ENCODE assay signal across 9 cellular contexts in the genomic region with DNA sequence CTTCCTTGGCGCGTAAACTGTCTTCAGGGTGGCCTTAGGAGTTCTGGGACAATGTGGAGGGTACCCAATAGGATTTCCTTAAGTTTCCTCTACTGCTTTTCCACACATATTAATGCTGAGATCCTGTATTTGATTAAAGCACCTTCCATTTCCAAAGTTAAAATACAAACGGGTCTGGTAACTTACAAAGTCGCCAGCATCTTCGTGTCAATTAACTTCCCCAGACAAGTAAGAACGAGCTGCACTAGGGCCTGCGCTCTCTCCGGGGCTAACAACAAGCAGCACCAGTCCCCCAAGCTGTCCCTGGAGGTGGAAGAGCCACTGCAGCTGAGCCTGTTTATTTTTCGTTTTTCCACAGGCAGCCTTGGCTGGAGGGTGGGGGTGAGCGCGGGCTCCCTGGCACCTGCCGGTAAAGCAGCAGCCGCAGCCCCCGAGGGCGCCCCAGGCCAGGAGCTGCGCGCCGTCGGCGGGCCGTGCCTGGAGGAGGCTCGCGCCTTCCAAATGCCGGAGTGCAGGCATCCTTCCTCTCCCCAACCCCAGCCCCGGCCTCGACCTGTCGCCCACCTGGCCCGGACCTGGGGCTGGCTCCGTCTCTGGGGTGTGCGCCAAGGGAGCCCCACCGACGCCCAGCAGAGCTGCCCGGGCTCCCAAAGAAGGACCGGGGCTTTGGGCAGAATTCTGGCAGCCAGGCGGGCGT.
DNase-seq lines count a peak whose midpoint lies in the region; ATAC-seq and TF ChIP-seq lines count a peak whose summit lies in the region.
"Had no signal": no experiment of that assay in that cellular context is flagged by ENCODE, and none has a peak within 500 bp of the region (broad histone marks: within the 10 kb centered on the region; RNA-seq: fewer than 3 reads in every experiment).

No MANE protein-coding gene starts in this region.

- no peak overlapping the region for H3K27ac ChIP-seq in ectodermal cell (ENCODE audit: insufficient read depth, low read depth, low read length, poor library complexity, severe bottlenecking)
- H3K27ac ChIP-seq: epithelial cell of prostate had no signal

- H3K4me3 Mint-ChIP-seq in neural crest cell: peak overlapping the region; percentile 74
- H3K4me3 Mint-ChIP-seq in activated T-helper 2 cell treated with anti-CD3 and anti-CD28 coated beads, Interferon-gamma antibody, Interleukin-2, Interleukin-4, amounts not matched to agents 10 μg/mL and 5 μg/mL and 100 μg/mL, durations not matched to agents 14 hours and 24 hours and 36 hours (ENCODE audit: low read depth): no peak overlapping the region

- WGBS in ectodermal cell, 2 experiments: 10% methylated on average over 36 of the region's 36 CpGs

- intact Hi-C loops in activated T-helper 2 cell treated with anti-CD3 and anti-CD28 coated beads, Interferon-gamma antibody, Interleukin-2, Interleukin-4, amounts not matched to agents 10 μg/mL and 5 μg/mL and 100 μg/mL, durations not matched to agents 14 hours and 24 hours and 36 hours (cut with micrococcal nuclease): loop anchor here (10.0 kb wide), 1 partner anchor 202 kb away; the partner anchor contains the start of gene NR2C1

- H3K4me1 ChIP-seq in ectodermal cell (ENCODE audit: control insufficient read depth, insufficient read depth, low read length): no peaks in the 10 kb centered on the region

- ATAC-seq in GM19455 (IDR thresholded peaks at IDR 0.05; ENCODE audit: unreplicated experiment) (peak; percentile 34), HG03457 (IDR thresholded peaks at IDR 0.05; ENCODE audit: unreplicated experiment) (peak; percentile 12)

- H3K27me3 Mint-ChIP-seq in neural crest cell (ENCODE audit: low read depth): peaks cover 75% of the 10 kb centered on the region
- H3K27me3 Mint-ChIP-seq in activated T-helper 2 cell treated with anti-CD3 and anti-CD28 coated beads, Interferon-gamma antibody, Interleukin-2, Interleukin-4, amounts not matched to agents 10 μg/mL and 5 μg/mL and 100 μg/mL, durations not matched to agents 14 hours and 24 hours and 36 hours (ENCODE audit: low read depth): peaks cover 49% of the 10 kb centered on the region

- no peak overlapping the region for H3K27ac Mint-ChIP-seq in neural crest cell (ENCODE audit: unreplicated experiment)
- H3K27ac Mint-ChIP-seq in activated T-helper 2 cell treated with anti-CD3 and anti-CD28 coated beads, Interferon-gamma antibody, Interleukin-2, Interleukin-4, amounts not matched to agents 10 μg/mL and 5 μg/mL and 100 μg/mL, durations not matched to agents 14 hours and 24 hours and 36 hours: no peak overlapping the region

- H3K4me1 Mint-ChIP-seq in neural crest cell: peaks cover 9% of the 10 kb centered on the region
- H3K4me1 Mint-ChIP-seq in activated T-helper 2 cell treated with anti-CD3 and anti-CD28 coated beads, Interferon-gamma antibody, Interleukin-2, Interleukin-4, amounts not matched to agents 10 μg/mL and 5 μg/mL and 100 μg/mL, durations not matched to agents 14 hours and 24 hours and 36 hours (ENCODE audit: low read depth): peaks cover 2% of the 10 kb centered on the region

- H3K9me3 Mint-ChIP-seq in neural crest cell: no peaks in the 10 kb centered on the region
- no peaks in the 10 kb centered on the region for H3K9me3 Mint-ChIP-seq in activated T-helper 2 cell treated with anti-CD3 and anti-CD28 coated beads, Interferon-gamma antibody, Interleukin-2, Interleukin-4, amounts not matched to agents 10 μg/mL and 5 μg/mL and 100 μg/mL, durations not matched to agents 14 hours and 24 hours and 36 hours

- no peaks in the 10 kb centered on the region for H3K9me3 ChIP-seq in ectodermal cell (ENCODE audit: control insufficient read depth, low read length)

- H3K4me3 ChIP-seq in GM06990 (replicated peaks; ENCODE audit: low read depth, low read length): peak overlapping the region; percentile 88
- H3K4me3 ChIP-seq in ectodermal cell (ENCODE audit: insufficient read depth, low read depth, low read length): peak overlapping the region; percentile 35

- DNase-seq in GM06990 (ENCODE audit: extremely low read depth, insufficient read length) (peak; percentile 74), neural crest cell (ENCODE audit: low read depth, low spot score) (no peak), NCI-H2107 treated with DMSO at 0.1 percent for 48 hours (lab: John Stamatoyannopoulos, UW; ENCODE audit: unreplicated experiment) (no peak), UCSD-AML1 (lab: John Stamatoyannopoulos, UW; ENCODE audit: unreplicated experiment) (no peak)
- DNase-seq in activated T-helper 2 cell treated with anti-CD3 and anti-CD28 coated beads, Interferon-gamma antibody, Interleukin-2, Interleukin-4, amounts not matched to agents 10 μg/mL and 5 μg/mL and 100 μg/mL, durations not matched to agents 14 hours and 24 hours and 36 hours (ENCODE audit: low spot score): no peak

- H3K36me3 ChIP-seq in GM06990 (ENCODE audit: control insufficient read depth, insufficient read depth, low read length) (no peaks in the 10 kb centered on the region; the same call in 1 of the 2 replicates), ectodermal cell (ENCODE audit: control insufficient read depth, insufficient read depth, low read length) (no peaks in the 10 kb centered on the region)

- TF ChIP-seq CTCF in GM06990 (IDR thresholded peaks at IDR 0.05; ENCODE audit: insufficient read depth, low read length, poor library complexity, severe bottlenecking) (no peak), neural crest cell (conservative IDR thresholded peaks at IDR 0.05) (no peak)

- no peaks in the 10 kb centered on the region for H3K36me3 Mint-ChIP-seq in neural crest cell (ENCODE audit: low read depth)
- no peaks in the 10 kb centered on the region for H3K36me3 Mint-ChIP-seq in activated T-helper 2 cell treated with anti-CD3 and anti-CD28 coated beads, Interferon-gamma antibody, Interleukin-2, Interleukin-4, amounts not matched to agents 10 μg/mL and 5 μg/mL and 100 μg/mL, durations not matched to agents 14 hours and 24 hours and 36 hours (ENCODE audit: low read depth)

- no peaks in the 10 kb centered on the region for H3K27me3 ChIP-seq in GM06990 (replicated peaks; ENCODE audit: control insufficient read depth, insufficient read depth, low read length)
- H3K27me3 ChIP-seq in ectodermal cell (ENCODE audit: control insufficient read depth, insufficient read depth, low read length, poor library complexity, severe bottlenecking): peaks cover 57% of the 10 kb centered on the region
